Comparison of ENCODE assay signal across 9 cellular contexts in genomic region chr16:67673712-67674580, GRCh38. TPM values are rescaled to one million over a fixed set of nuclear protein-coding genes. Genes with fewer than 3 reads are reported as not detected.
DNase-seq lines count a peak whose midpoint lies in the region; ATAC-seq, FAIRE-seq and TF ChIP-seq lines count a peak whose summit lies in the region.
"Had no signal": no experiment of that assay in that cellular context is flagged by ENCODE, and none has a peak within 500 bp of the region (broad histone marks: within the 10 kb centered on the region; RNA-seq: fewer than 3 reads in every experiment).

No MANE protein-coding gene starts in this region.

- H3K36me3 ChIP-seq in kidney (ENCODE audit: control insufficient read depth in 1 of 2, insufficient read depth in 2 of 2, low read length in 2 of 2), result no peaks in the 10 kb centered on the region
- no peaks in the 10 kb centered on the region for H3K36me3 ChIP-seq in testis (ENCODE audit: low read depth, missing control alignments)

- POLR2A ChIA-PET in activated B cell treated with CpG ODN at 0.5 μM for 24 hours (lab: Charles Lee), result interaction anchor here (0.5 to 1.2 kb wide), 4 partner anchors 44 to 195 kb away, joined by 3 to 11 read pairs (median 5); no protein-coding TSS in a partner anchor

- 57 to 63% methylated on average over 16 to 21 of the region's 21 CpGs for WGBS in testis, 2 donors

- TF ChIP-seq POLR2A in testis (IDR thresholded peaks at IDR 0.05), result no peak

- FAIRE-seq in kidney (lab: Jason Lieb, UNC) (peak; percentile 46), GM19239 (lab: Jason Lieb, UNC) (no peak)

- DNase-seq in NCI-H2107 treated with DMSO at 0.1 percent for 48 hours (lab: John Stamatoyannopoulos, UW; ENCODE audit: unreplicated experiment) (peak; percentile 27), NCI-H2107 (lab: John Stamatoyannopoulos, UW) (no peak), activated B cell treated with CpG ODN at 0.5 μM for 24 hours (no peak), kidney (peak; percentile 94), testis (peak; percentile 46), NK-92 (lab: John Stamatoyannopoulos, UW; ENCODE audit: unreplicated experiment) (no peak), GM19239 (ENCODE audit: insufficient read length, low spot score) (no peak)
- DNase-seq: retina had no signal

- peak overlapping the region; percentile 56 for H3K27ac Mint-ChIP-seq in activated B cell treated with CpG ODN at 0.5 μM for 24 hours

- peak overlapping the region in 1 of 2 donors; percentile 34 for H3K4me3 ChIP-seq in kidney (ENCODE audit: low read length in 2 of 2)
- H3K4me3 ChIP-seq in testis, result no peak overlapping the region

- H3K27ac ChIP-seq in kidney (ENCODE audit: low read depth in 2 of 2, low read length in 2 of 2) (peak overlapping the region; percentile 78 to 85), testis (peak overlapping the region; percentile 55 to 64)

- ATAC-seq in activated B cell treated with CpG ODN at 0.5 μM for 24 hours (ENCODE audit: low read depth) (no peak), HG03439 (IDR thresholded peaks at IDR 0.05; ENCODE audit: unreplicated experiment) (no peak)

- H3K27me3 ChIP-seq in testis, result no peaks in the 10 kb centered on the region

- peaks cover 34% of the 10 kb centered on the region for H3K4me1 Mint-ChIP-seq in activated B cell treated with CpG ODN at 0.5 μM for 24 hours

- no peaks in the 10 kb centered on the region for H3K9me3 ChIP-seq in kidney (ENCODE audit: control insufficient read depth in 1 of 2, low read length in 2 of 2)
- H3K9me3 ChIP-seq in testis, result no peaks in the 10 kb centered on the region

- TF ChIP-seq CTCF in activated B cell treated with CpG ODN at 0.5 μM for 24 hours (IDR thresholded peaks at IDR 0.05) (no peak), kidney (IDR thresholded peaks at IDR 0.05; ENCODE audit: borderline replicate concordance, extremely low read depth, insufficient read depth) (no peak), testis (IDR thresholded peaks at IDR 0.05) (no peak)

- H3K4me1 ChIP-seq in kidney (ENCODE audit: control insufficient read depth in 1 of 2, insufficient read depth in 1 of 2, low read depth in 1 of 2, low read length in 2 of 2) (peaks cover 19 to 20% of the 10 kb centered on the region in 2 donors), testis (peaks cover 12% of the 10 kb centered on the region)

- peaks cover 14% of the 10 kb centered on the region for H3K36me3 Mint-ChIP-seq in activated B cell treated with CpG ODN at 0.5 μM for 24 hours (ENCODE audit: low read depth)

- no peaks in the 10 kb centered on the region for H3K9me3 Mint-ChIP-seq in activated B cell treated with CpG ODN at 0.5 μM for 24 hours

- H3K9ac ChIP-seq in kidney (ENCODE audit: low read length in 2 of 2), result peak overlapping the region in 1 of 2 donors; percentile 41

- H3K4me3 Mint-ChIP-seq in activated B cell treated with CpG ODN at 0.5 μM for 24 hours, result no peak overlapping the region

- intact Hi-C loops in activated B cell treated with CpG ODN at 0.5 μM for 24 hours (cut with micrococcal nuclease) (loop anchor here (2.0 kb wide), 1 partner anchor 45 kb away; the partner anchor contains the start of gene GFOD2), kidney (cut with DNase I) (loop anchor here (10.0 kb wide), 1 partner anchor 251 kb away; no protein-coding TSS in a partner anchor), testis (cut with DNase I; ENCODE audit: low total_unique reads) (no loop called here)

- CTCF ChIA-PET in activated B cell treated with CpG ODN at 0.5 μM for 24 hours (lab: Charles Lee), result interaction anchor here (1.5 to 2.2 kb wide), 4 partner anchors 127 to 554 kb away, joined by 5 to 9 read pairs (median 6); no protein-coding TSS in a partner anchor

- H3K27me3 Mint-ChIP-seq in activated B cell treated with CpG ODN at 0.5 μM for 24 hours, result no peaks in the 10 kb centered on the region

RNA-seq across cellular contexts. Expression of gene C16orf86, which starts 7.3 kb away (rescaled TPM):
- total RNA-seq in activated B cell treated with CpG ODN at 0.5 μM for 24 hours (2.4 and 4.6 TPM in 2 replicates), kidney (6.6 TPM), testis (10 to 100 TPM; 38.7 to 43.4 TPM)
- polyA plus RNA-seq in kidney (ENCODE audit: insufficient read depth, low read depth, low replicate concordance) (11.2 TPM), testis (ENCODE audit: insufficient read depth, low read depth, low replicate concordance) (77.9 TPM)

RNA-seq across cellular contexts. Expression of gene ENKD1, which starts 7.4 kb away (rescaled TPM):
- total RNA-seq in activated B cell treated with CpG ODN at 0.5 μM for 24 hours (8.9 and 9.5 TPM in 2 replicates), kidney (30.2 TPM), testis (10 to 100 TPM; 37.7 to 47.5 TPM)
- polyA plus RNA-seq in kidney (ENCODE audit: insufficient read depth, low read depth, low replicate concordance) (38.3 TPM), testis (ENCODE audit: insufficient read depth, low read depth, low replicate concordance) (53.3 TPM)

RNA-seq across cellular contexts. Expression of gene PARD6A, which starts 13.2 kb away (rescaled TPM):
- 5.9 and 6.0 TPM in 2 replicates for total RNA-seq in activated B cell treated with CpG ODN at 0.5 μM for 24 hours
- 6.1 TPM for total RNA-seq in kidney
- 17.1 TPM for polyA plus RNA-seq in kidney (ENCODE audit: insufficient read depth, low read depth, low replicate concordance)
- 10 to 100 TPM; 30.0 to 80.1 TPM for total RNA-seq in testis
- 35.4 TPM for polyA plus RNA-seq in testis (ENCODE audit: insufficient read depth, low read depth, low replicate concordance)

RNA-seq across cellular contexts. Expression of gene ACD, which starts 13.9 kb away (rescaled TPM):
- total RNA-seq in activated B cell treated with CpG ODN at 0.5 μM for 24 hours (38.2 and 41.4 TPM in 2 replicates), kidney (15.2 TPM), testis (10 to 100 TPM; 44.7 to 48.3 TPM)
- polyA plus RNA-seq in kidney (ENCODE audit: insufficient read depth, low read depth, low replicate concordance) (20.0 TPM), testis (ENCODE audit: insufficient read depth, low read depth, low replicate concordance) (40.3 TPM)

RNA-seq across cellular contexts. Expression of gene CARMIL2, which starts 29.0 kb away (rescaled TPM):
- total RNA-seq in activated B cell treated with CpG ODN at 0.5 μM for 24 hours (138 and 151 TPM in 2 replicates), kidney (7.1 TPM), testis (1 to 10 TPM; 5.6 to 7.9 TPM)
- polyA plus RNA-seq in kidney (ENCODE audit: insufficient read depth, low read depth, low replicate concordance) (0.30 TPM), testis (ENCODE audit: insufficient read depth, low read depth, low replicate concordance) (3.1 TPM)

Comparison
In these comparisons a context has a peak if more than half of its experiments do, and no peak if none do; other contexts are left out.
1. DNase-seq: peak in NCI-H2107 treated with DMSO at 0.1 percent for 48 hours (single experiment), kidney (single experiment) and testis (single experiment); none in NCI-H2107 (single experiment), activated B cell treated with CpG ODN at 0.5 μM for 24 hours (single experiment), NK-92 (single experiment) and GM19239 (single experiment).